1 cellular context compared by ENCODE assay signal in genomic region chr22:50612168-50612714, GRCh38.
TF ChIP-seq lines count a peak whose summit lies in the region.

No MANE protein-coding gene starts in this region.

TF ChIP-seq in HepG2, 621 proteins besides CTCF, POLR2A, EP300 and RAD21:
- TF ChIP-seq NR0B2 (CRISPR knock-in tag; IDR thresholded peaks at IDR 0.05) (no peak), HIVEP1 (CRISPR knock-in tag; IDR thresholded peaks at IDR 0.05) (no peak), ZNF354B (CRISPR knock-in tag; IDR thresholded peaks at IDR 0.05) (no peak), ZC3H4 (CRISPR knock-in tag; IDR thresholded peaks at IDR 0.05; ENCODE audit: borderline replicate concordance) (no peak), ZNF782 (CRISPR knock-in tag; IDR thresholded peaks at IDR 0.05; ENCODE audit: borderline replicate concordance) (no peak), ZNF230 (CRISPR knock-in tag; IDR thresholded peaks at IDR 0.05) (no peak), ZNF33B (CRISPR knock-in tag; IDR thresholded peaks at IDR 0.05) (no peak), ISX (CRISPR knock-in tag; conservative IDR thresholded peaks at IDR 0.05) (no peak), RFXANK (CRISPR knock-in tag; IDR thresholded peaks at IDR 0.05) (no peak), TERF1 (CRISPR knock-in tag; IDR thresholded peaks at IDR 0.05) (no peak), ZNF850 (CRISPR knock-in tag; conservative IDR thresholded peaks at IDR 0.05) (no peak), ZBTB37 (CRISPR knock-in tag; IDR thresholded peaks at IDR 0.05) (no peak), ZNF556 (CRISPR knock-in tag; IDR thresholded peaks at IDR 0.05; ENCODE audit: borderline replicate concordance) (no peak), CEBPZ (IDR thresholded peaks at IDR 0.05; ENCODE audit: low read length) (no peak), NCOA1 (CRISPR knock-in tag; IDR thresholded peaks at IDR 0.05) (no peak), ARNT2 (CRISPR knock-in tag; IDR thresholded peaks at IDR 0.05; ENCODE audit: low read depth) (no peak)
